In the genomic region with DNA sequence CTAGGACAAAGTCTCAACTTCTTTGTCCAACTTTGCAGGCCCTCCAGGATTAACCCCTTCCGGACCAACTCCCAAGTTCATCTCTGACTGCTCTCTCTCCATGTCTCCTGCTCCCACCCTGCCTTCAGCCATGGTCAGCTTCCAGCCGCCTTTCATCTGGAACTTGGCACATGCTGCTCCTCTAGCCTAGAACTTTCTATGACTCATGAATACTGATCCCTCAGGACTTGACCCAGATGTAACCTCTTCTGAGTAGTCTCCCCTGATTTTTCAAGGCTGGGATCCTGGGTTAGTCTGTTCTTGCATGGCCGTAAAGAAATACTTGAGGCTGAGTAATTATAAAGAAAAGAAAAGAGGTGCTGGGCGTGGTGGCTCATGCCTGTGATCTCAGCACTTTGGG, we compare ENCODE assay signal across 26 cellular contexts. TPM values are rescaled to one million over a fixed set of nuclear protein-coding genes. Genes with fewer than 3 reads are reported as not detected.
DNase-seq lines count a peak whose midpoint lies in the region; ATAC-seq and TF ChIP-seq lines count a peak whose summit lies in the region.
"Had no signal": no experiment of that assay in that cellular context is flagged by ENCODE, and none has a peak within 500 bp of the region (broad histone marks: within the 10 kb centered on the region; RNA-seq: fewer than 3 reads in every experiment).

No MANE protein-coding gene starts in this region.

- peaks cover 40 to 50% (median 45%) of the 10 kb centered on the region in 3 donors for H3K27me3 Mint-ChIP-seq in CD14-positive monocyte (ENCODE audit: low read depth in 3 of 3)
- peaks cover 36% of the 10 kb centered on the region for H3K27me3 Mint-ChIP-seq in dendritic cell treated with granulocyte-macrophage colony-stimulating factor and Interleukin-4, amounts not matched to agents 40 ng/mL and 50 ng/mL, for 4 days

- peak overlapping the region in 5 of 7 donors; percentile 20 to 77 (median 37) for H3K27ac Mint-ChIP-seq in CD14-positive monocyte
- peak overlapping the region; percentile 37 for H3K27ac Mint-ChIP-seq in dendritic cell treated with granulocyte-macrophage colony-stimulating factor and Interleukin-4, amounts not matched to agents 40 ng/mL and 50 ng/mL, for 4 days
- H3K27ac Mint-ChIP-seq: activated CD4-positive, alpha-beta T cell treated with anti-CD3 and anti-CD28 coated beads, Interleukin-2, amount 10 ng/mL, durations not matched to agents 7 days and 5 days; activated naive CD8-positive, alpha-beta T cell treated with anti-CD3 and anti-CD28 coated beads, Interleukin-2, amount 10 ng/mL, durations not matched to agents 7 days and 5 days; T-helper 2 cell treated with Interferon-gamma antibody and Interleukin-4, amounts not matched to agents 5 μg/mL and 100 μg/mL, for 36 hours had no signal

- ATAC-seq in GM21526 (IDR thresholded peaks at IDR 0.05; ENCODE audit: low FRiP score, unreplicated experiment) (no peak), HG02973 (IDR thresholded peaks at IDR 0.05; ENCODE audit: unreplicated experiment) (no peak), HG03520 (IDR thresholded peaks at IDR 0.05; ENCODE audit: unreplicated experiment) (no peak)
- ATAC-seq: HCT116, SK-N-SH treated with all-trans-retinoic acid at 6 μM for 48 hours, upper lobe of right lung had no signal

- intact Hi-C loops in CD14-positive monocyte (cut with micrococcal nuclease) = no loop called here
- intact Hi-C loops in dendritic cell treated with granulocyte-macrophage colony-stimulating factor and Interleukin-4, amounts not matched to agents 40 ng/mL and 50 ng/mL, for 4 days (cut with micrococcal nuclease) = no loop called here

- no peak for TF ChIP-seq CTCF in CD14-positive monocyte (IDR thresholded peaks at IDR 0.05)

- H3K4me1 Mint-ChIP-seq in CD14-positive monocyte = peaks cover 47% of the 10 kb centered on the region
- H3K4me1 Mint-ChIP-seq in dendritic cell treated with granulocyte-macrophage colony-stimulating factor and Interleukin-4, amounts not matched to agents 40 ng/mL and 50 ng/mL, for 4 days (ENCODE audit: low read depth) = peaks cover 56% of the 10 kb centered on the region

- peak overlapping the region in 1 of 2 donors; percentile 47 for H3K4me3 Mint-ChIP-seq in CD14-positive monocyte
- no peak overlapping the region for H3K4me3 Mint-ChIP-seq in dendritic cell treated with granulocyte-macrophage colony-stimulating factor and Interleukin-4, amounts not matched to agents 40 ng/mL and 50 ng/mL, for 4 days
- H3K4me3 Mint-ChIP-seq: activated CD4-positive, alpha-beta T cell treated with anti-CD3 and anti-CD28 coated beads, Interleukin-2, amount 10 ng/mL, durations not matched to agents 7 days and 5 days; activated naive CD8-positive, alpha-beta T cell treated with anti-CD3 and anti-CD28 coated beads, Interleukin-2, amount 10 ng/mL, durations not matched to agents 7 days and 5 days; B cell; T-helper 2 cell treated with Interferon-gamma antibody and Interleukin-4, amounts not matched to agents 5 μg/mL and 100 μg/mL, for 36 hours had no signal

- no peak for DNase-seq in CD14-positive monocyte (ENCODE audit: low spot score)
- peak; percentile 61 for DNase-seq in M059J (ENCODE audit: low read depth)
- peak; percentile 58 for DNase-seq in hepatic stellate cell (ENCODE audit: low spot score)
- DNase-seq in activated CD8-positive, alpha-beta memory T cell treated with anti-CD3 and anti-CD28 coated beads, Interleukin-2, amount 50 U/mL, for 4 hours = no peak
- DNase-seq: activated CD4-positive, alpha-beta T cell treated with anti-CD3 and anti-CD28 coated beads, Interleukin-2, amount 10 ng/mL, durations not matched to agents 7 days and 5 days; activated naive CD8-positive, alpha-beta T cell treated with anti-CD3 and anti-CD28 coated beads, Interleukin-2, amount 10 ng/mL, durations not matched to agents 7 days and 5 days; effector memory CD4-positive, alpha-beta T cell; esophagus squamous epithelium; head of caudate nucleus; MG63; NCI-H1417; NCI-H2081 treated with DMSO at 0.1 percent for 48 hours; NCI-H345; NCI-H774; stimulated activated CD4-positive, alpha-beta T cell treated with anti-CD3 and anti-CD28 coated beads, Interleukin-2, amount 100 ng/mL, for 24 hours; substantia nigra; upper lobe of right lung had no signal

- H3K36me3 Mint-ChIP-seq in CD14-positive monocyte = peaks cover 7 to 11% of the 10 kb centered on the region in 2 donors
- H3K36me3 Mint-ChIP-seq in dendritic cell treated with granulocyte-macrophage colony-stimulating factor and Interleukin-4, amounts not matched to agents 40 ng/mL and 50 ng/mL, for 4 days (ENCODE audit: low read depth) = peaks cover 3% of the 10 kb centered on the region
- H3K36me3 Mint-ChIP-seq: activated naive CD8-positive, alpha-beta T cell treated with anti-CD3 and anti-CD28 coated beads, Interleukin-2, amount 10 ng/mL, durations not matched to agents 7 days and 5 days had no signal

- peaks cover 0 to 3% (median 1%) of the 10 kb centered on the region in 7 donors for H3K9me3 Mint-ChIP-seq in CD14-positive monocyte
- no peaks in the 10 kb centered on the region for H3K9me3 Mint-ChIP-seq in dendritic cell treated with granulocyte-macrophage colony-stimulating factor and Interleukin-4, amounts not matched to agents 40 ng/mL and 50 ng/mL, for 4 days
- H3K9me3 Mint-ChIP-seq: activated CD4-positive, alpha-beta T cell treated with anti-CD3 and anti-CD28 coated beads, Interleukin-2, amount 10 ng/mL, durations not matched to agents 7 days and 5 days; activated naive CD8-positive, alpha-beta T cell treated with anti-CD3 and anti-CD28 coated beads, Interleukin-2, amount 10 ng/mL, durations not matched to agents 7 days and 5 days; T-helper 2 cell treated with Interferon-gamma antibody and Interleukin-4, amounts not matched to agents 5 μg/mL and 100 μg/mL, for 36 hours had no signal

RNA-seq across cellular contexts. Expression of a gene that starts 5.2 kb away (rescaled TPM):
- 10 to 100 TPM; 27.1 to 35.0 TPM for polyA plus RNA-seq in CD14-positive monocyte
- total RNA-seq in M059J (2014; rRNA removed; shearing (Covaris generic)) = 7.9 and 23.3 TPM in 2 replicates

RNA-seq across cellular contexts. Expression of a gene that starts 14.3 kb away (rescaled TPM):
- under 1 TPM; 0.39 TPM for polyA plus RNA-seq in CD14-positive monocyte
- 0.10 TPM in 1 of 2 replicates, not detected in the other for total RNA-seq in M059J (2014; rRNA removed; shearing (Covaris generic))
- polyA plus RNA-seq: smooth muscle cell had no signal

RNA-seq across cellular contexts. Expression of a gene that starts 32.9 kb away (rescaled TPM):
- polyA plus RNA-seq in CD14-positive monocyte = under 1 TPM; 0.21 to 0.31 TPM
- 29.0 and 57.9 TPM in 2 replicates for total RNA-seq in M059J (2014; rRNA removed; shearing (Covaris generic))

RNA-seq across cellular contexts. Expression of a gene that starts 43.2 kb away (rescaled TPM):
- polyA plus RNA-seq in CD14-positive monocyte = 100 to 1,000 TPM; 110 to 112 TPM
- 47.7 and 77.7 TPM in 2 replicates for total RNA-seq in M059J (2014; rRNA removed; shearing (Covaris generic))

RNA-seq across cellular contexts. Expression of a gene that starts 50.8 kb away (rescaled TPM):
- 10 to 100 TPM in 1 of 2 donors, 1 to 10 TPM in 1; 7.8 to 12.2 TPM for polyA plus RNA-seq in CD14-positive monocyte
- total RNA-seq in M059J (2014; rRNA removed; shearing (Covaris generic)) = 117 and 122 TPM in 2 replicates

Comparison
In these comparisons a context has a peak if more than half of its experiments do, and no peak if none do; other contexts are left out.
1. DNase-seq: peak in M059J (single experiment) and hepatic stellate cell (single experiment); none in CD14-positive monocyte (single experiment) and activated CD8-positive, alpha-beta memory T cell treated with anti-CD3 and anti-CD28 coated beads, Interleukin-2, amount 50 U/mL, for 4 hours (single experiment).